In genomic region chr9:34454571-34455065, GRCh38 we compare ENCODE assay signal across 9 cellular contexts. TPM values are rescaled to one million over a fixed set of nuclear protein-coding genes. Genes with fewer than 3 reads are reported as not detected.
DNase-seq lines count a peak whose midpoint lies in the region; ATAC-seq and TF ChIP-seq lines count a peak whose summit lies in the region.
"Had no signal": no experiment of that assay in that cellular context is flagged by ENCODE, and none has a peak within 500 bp of the region (broad histone marks: within the 10 kb centered on the region; RNA-seq: fewer than 3 reads in every experiment).

No MANE protein-coding gene starts in this region.

- CTCF ChIA-PET in OCI-LY7 (lab: Charles Lee; ENCODE audit: unreplicated experiment): no interaction called here

- no peaks in the 10 kb centered on the region for H3K9me3 ChIP-seq in BLaER1 treated with 17β-estradiol and CSF1 and Interleukin-3, amounts not matched to agents 10 nM and 100 nM (replicated peaks in 1 of 11)
- H3K9me3 ChIP-seq in OCI-LY7 (ENCODE audit: low read length): no peaks in the 10 kb centered on the region
- H3K9me3 ChIP-seq: ovary had no signal

- H2AFZ ChIP-seq in OCI-LY7 (ENCODE audit: low read length): no peak overlapping the region

- peaks cover 0 to 12% (median 0%) of the 10 kb centered on the region in 11 experiments; a peak in 5 of 22 replicates for H3K36me3 ChIP-seq in BLaER1 treated with 17β-estradiol and CSF1 and Interleukin-3, amounts not matched to agents 10 nM and 100 nM
- H3K36me3 ChIP-seq in OCI-LY7 (ENCODE audit: insufficient read depth, low read length): no peaks in the 10 kb centered on the region
- H3K36me3 ChIP-seq: ovary had no signal

- peak; percentile 41; the same call in 1 of the 2 replicates for TF ChIP-seq CTCF in OCI-LY7 (conservative IDR thresholded peaks at IDR 0.05; ENCODE audit: low read length)

- peak overlapping the region; percentile 94 to 99 (median 98) for H3K4me2 ChIP-seq in BLaER1 treated with 17β-estradiol and CSF1 and Interleukin-3, amounts not matched to agents 10 nM and 100 nM
- H3K4me2 ChIP-seq in OCI-LY7 (ENCODE audit: low read length): no peak overlapping the region

- peaks cover 39 to 82% (median 76%) of the 10 kb centered on the region in 11 experiments; a peak in 21 of 22 replicates for H4K20me1 ChIP-seq in BLaER1 treated with 17β-estradiol and CSF1 and Interleukin-3, amounts not matched to agents 10 nM and 100 nM
- no peaks in the 10 kb centered on the region for H4K20me1 ChIP-seq in OCI-LY7 (ENCODE audit: insufficient read depth, low read length)

- no peaks in the 10 kb centered on the region for H3K9me2 ChIP-seq in OCI-LY7 (ENCODE audit: insufficient read depth, low read length)

- DNase-seq in 8988T (peak; percentile 28), OCI-LY7 (ENCODE audit: low spot score) (no peak), foreskin melanocyte (peak; percentile 72), NCI-H1092 (lab: John Stamatoyannopoulos, UW) (no peak)
- DNase-seq: ovary had no signal

- 0 out of 20 replicates have a peak overlapping the region, but pooled peaks of 1 of the 10 experiments have one; percentile 2 for H3K4me3 ChIP-seq in BLaER1 treated with 17β-estradiol and CSF1 and Interleukin-3, amounts not matched to agents 10 nM and 100 nM
- H3K4me3 ChIP-seq in OCI-LY7 (ENCODE audit: low read depth, low read length, poor library complexity, severe bottlenecking): no peak overlapping the region
- H3K4me3 ChIP-seq: ovary had no signal

- peak overlapping the region in 3 of 11 experiments; percentile 84 to 87 (median 85); a peak in 2 of 22 replicates for H3K9ac ChIP-seq in BLaER1 treated with 17β-estradiol and CSF1 and Interleukin-3, amounts not matched to agents 10 nM and 100 nM

- no peaks in the 10 kb centered on the region for H3K79me2 ChIP-seq in OCI-LY7 (ENCODE audit: insufficient read depth, low read depth, low read length)

- H3K27ac ChIP-seq in BLaER1 treated with 17β-estradiol and CSF1 and Interleukin-3, amounts not matched to agents 10 nM and 100 nM: peak overlapping the region in 7 of 11 experiments; percentile 6 to 86 (median 75); a peak in 10 of 22 replicates
- H3K27ac ChIP-seq in OCI-LY7 (ENCODE audit: low read depth, low read length, poor library complexity, severe bottlenecking): no peak overlapping the region
- H3K27ac ChIP-seq: ovary had no signal

- intact Hi-C loops in OCI-LY7 (cut with micrococcal nuclease; ENCODE audit: unreplicated experiment): no loop called here

- ATAC-seq in GM21528 (IDR thresholded peaks at IDR 0.05; ENCODE audit: low FRiP score, unreplicated experiment): no peak
- no peak for ATAC-seq in HG03565 (IDR thresholded peaks at IDR 0.05; ENCODE audit: unreplicated experiment)
- no peak for ATAC-seq in GM21526 (IDR thresholded peaks at IDR 0.05; ENCODE audit: low FRiP score, unreplicated experiment)

- no TSS peak for BruUV-seq in OCI-LY7 (replicated peaks; lab: Mats Ljungman, UMichigan)

- H3K27me3 ChIP-seq in BLaER1 treated with 17β-estradiol and CSF1 and Interleukin-3, amounts not matched to agents 10 nM and 100 nM: no peaks in the 10 kb centered on the region
- H3K27me3 ChIP-seq: ovary had no signal

- peaks cover 58 to 77% (median 69%) of the 10 kb centered on the region in 10 experiments for H3K4me1 ChIP-seq in BLaER1 treated with 17β-estradiol and CSF1 and Interleukin-3, amounts not matched to agents 10 nM and 100 nM
- peaks cover 25% of the 10 kb centered on the region for H3K4me1 ChIP-seq in OCI-LY7 (ENCODE audit: insufficient read depth, low read length, poor library complexity, severe bottlenecking)

- POLR2A ChIA-PET in OCI-LY7 (lab: Charles Lee): interaction anchor here (0.5 to 1.7 kb wide), 4 partner anchors 8 to 311 kb away, joined by 3 to 4 read pairs (median 4); no protein-coding TSS in a partner anchor

RNA-seq across cellular contexts. Expression of gene FAM219A, which starts 3.8 kb away (rescaled TPM):
- total RNA-seq in OCI-LY7 (2014; rRNA removed; shearing (Covaris generic)): 5.2 and 6.5 TPM in 2 replicates
- total RNA-seq in OCI-LY7 (2022): 12.7 and 14.3 TPM in 2 replicates

RNA-seq across cellular contexts. Expression of gene DNAI1, which starts 4.0 kb away (rescaled TPM):
- 0.57 TPM in 1 of 2 replicates, not detected in the other for total RNA-seq in OCI-LY7 (2014; rRNA removed; shearing (Covaris generic))
- total RNA-seq in OCI-LY7 (2022): 0.55 and 0.97 TPM in 2 replicates

Comparison
In these comparisons a context has a peak if more than half of its experiments do, and no peak if none do; other contexts are left out.
1. DNase-seq: peak in 8988T (single experiment) and foreskin melanocyte (single experiment); none in OCI-LY7 (single experiment) and NCI-H1092 (single experiment).